In the genomic region with DNA sequence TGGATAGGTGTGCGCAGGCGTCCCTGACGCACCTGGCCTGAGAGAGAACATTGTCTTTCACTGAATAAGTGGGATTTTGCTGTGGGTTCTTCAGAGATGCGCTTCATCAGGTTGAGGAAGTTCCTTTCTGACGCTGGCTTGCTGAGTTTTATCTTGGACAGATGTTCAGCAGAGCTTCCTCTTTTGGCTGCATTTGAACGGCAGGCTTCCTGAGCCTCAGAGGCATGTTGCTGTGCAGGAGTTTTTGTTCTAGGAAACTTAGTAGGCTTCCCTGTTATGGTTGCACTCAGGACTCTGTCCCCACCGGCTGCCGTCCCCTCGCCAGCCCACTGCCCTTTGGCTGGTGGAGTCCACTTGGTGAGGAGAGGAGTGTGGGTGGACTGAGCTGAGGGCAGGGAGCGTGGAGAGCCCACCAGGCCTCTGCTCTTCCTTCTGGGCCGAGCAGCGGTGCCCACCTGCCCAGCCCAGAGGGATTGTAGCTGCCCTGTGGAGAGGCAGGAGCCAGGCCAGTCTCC, we compare ENCODE assay signal across 1 cellular context.
TF ChIP-seq lines count a peak whose summit lies in the region.

No MANE protein-coding gene starts in this region.

TF ChIP-seq in GM12878, 131 proteins besides CTCF, POLR2A, EP300 and RAD21:
- TF ChIP-seq, protein P1, sequence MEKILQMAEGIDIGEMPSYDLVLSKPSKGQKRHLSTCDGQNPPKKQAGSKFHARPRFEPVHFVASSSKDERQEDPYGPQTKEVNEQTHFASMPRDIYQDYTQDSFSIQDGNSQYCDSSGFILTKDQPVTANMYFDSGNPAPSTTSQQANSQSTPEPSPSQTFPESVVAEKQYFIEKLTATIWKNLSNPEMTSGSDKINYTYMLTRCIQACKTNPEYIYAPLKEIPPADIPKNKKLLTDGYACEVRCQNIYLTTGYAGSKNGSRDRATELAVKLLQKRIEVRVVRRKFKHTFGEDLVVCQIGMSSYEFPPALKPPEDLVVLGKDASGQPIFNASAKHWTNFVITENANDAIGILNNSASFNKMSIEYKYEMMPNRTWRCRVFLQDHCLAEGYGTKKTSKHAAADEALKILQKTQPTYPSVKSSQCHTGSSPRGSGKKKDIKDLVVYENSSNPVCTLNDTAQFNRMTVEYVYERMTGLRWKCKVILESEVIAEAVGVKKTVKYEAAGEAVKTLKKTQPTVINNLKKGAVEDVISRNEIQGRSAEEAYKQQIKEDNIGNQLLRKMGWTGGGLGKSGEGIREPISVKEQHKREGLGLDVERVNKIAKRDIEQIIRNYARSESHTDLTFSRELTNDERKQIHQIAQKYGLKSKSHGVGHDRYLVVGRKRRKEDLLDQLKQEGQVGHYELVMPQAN (conservative IDR thresholded peaks at IDR 0.05): no peak
- no peak for TF ChIP-seq JUNB (IDR thresholded peaks at IDR 0.05)
- no peak for TF ChIP-seq TCF3 (IDR thresholded peaks at IDR 0.05; ENCODE audit: borderline replicate concordance, insufficient read depth, low read depth, low read length)
- no peak for TF ChIP-seq MYC (IDR thresholded peaks at IDR 0.05; ENCODE audit: insufficient read depth, insufficient read length, insufficient replicate concordance, low read length, severe bottlenecking)
- TF ChIP-seq, protein P2, sequence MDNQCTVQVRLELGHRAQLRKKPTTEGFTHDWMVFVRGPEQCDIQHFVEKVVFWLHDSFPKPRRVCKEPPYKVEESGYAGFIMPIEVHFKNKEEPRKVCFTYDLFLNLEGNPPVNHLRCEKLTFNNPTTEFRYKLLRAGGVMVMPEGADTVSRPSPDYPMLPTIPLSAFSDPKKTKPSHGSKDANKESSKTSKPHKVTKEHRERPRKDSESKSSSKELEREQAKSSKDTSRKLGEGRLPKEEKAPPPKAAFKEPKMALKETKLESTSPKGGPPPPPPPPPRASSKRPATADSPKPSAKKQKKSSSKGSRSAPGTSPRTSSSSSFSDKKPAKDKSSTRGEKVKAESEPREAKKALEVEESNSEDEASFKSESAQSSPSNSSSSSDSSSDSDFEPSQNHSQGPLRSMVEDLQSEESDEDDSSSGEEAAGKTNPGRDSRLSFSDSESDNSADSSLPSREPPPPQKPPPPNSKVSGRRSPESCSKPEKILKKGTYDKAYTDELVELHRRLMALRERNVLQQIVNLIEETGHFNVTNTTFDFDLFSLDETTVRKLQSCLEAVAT (IDR thresholded peaks at IDR 0.05): no peak
- TF ChIP-seq, protein P3, sequence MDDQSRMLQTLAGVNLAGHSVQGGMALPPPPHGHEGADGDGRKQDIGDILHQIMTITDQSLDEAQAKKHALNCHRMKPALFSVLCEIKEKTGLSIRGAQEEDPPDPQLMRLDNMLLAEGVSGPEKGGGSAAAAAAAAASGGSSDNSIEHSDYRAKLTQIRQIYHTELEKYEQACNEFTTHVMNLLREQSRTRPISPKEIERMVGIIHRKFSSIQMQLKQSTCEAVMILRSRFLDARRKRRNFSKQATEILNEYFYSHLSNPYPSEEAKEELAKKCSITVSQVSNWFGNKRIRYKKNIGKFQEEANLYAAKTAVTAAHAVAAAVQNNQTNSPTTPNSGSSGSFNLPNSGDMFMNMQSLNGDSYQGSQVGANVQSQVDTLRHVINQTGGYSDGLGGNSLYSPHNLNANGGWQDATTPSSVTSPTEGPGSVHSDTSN (IDR thresholded peaks at IDR 0.05; ENCODE audit: insufficient replicate concordance, low read depth, low read length): no peak
- TF ChIP-seq RFX5 (IDR thresholded peaks at IDR 0.05; ENCODE audit: low read depth, low read length): no peak
- TF ChIP-seq EED (IDR thresholded peaks at IDR 0.05; ENCODE audit: low read depth): peak; percentile 65; the same call in 1 of the 2 replicates
- TF ChIP-seq SP1 (IDR thresholded peaks at IDR 0.05; ENCODE audit: low read depth, low read length): no peak
- peak; percentile 64 for TF ChIP-seq IKZF1 (conservative IDR thresholded peaks at IDR 0.05)
- 0 out of 2 replicates have a peak, but pooled peaks have one; percentile 38 for TF ChIP-seq CREB1 (IDR thresholded peaks at IDR 0.05; ENCODE audit: low read depth)
- no peak for TF ChIP-seq MYB (IDR thresholded peaks at IDR 0.05; ENCODE audit: borderline replicate concordance, low read depth, low read length)
- peak; percentile 45; the same call in 1 of the 2 replicates for TF ChIP-seq RUNX3 (IDR thresholded peaks at IDR 0.05; ENCODE audit: low read length)
- peak; percentile 75; the same call in 1 of the 2 replicates for TF ChIP-seq SPI1 (IDR thresholded peaks at IDR 0.05; ENCODE audit: borderline replicate concordance, insufficient read depth, low read depth, low read length)
- TF ChIP-seq CHD2 (IDR thresholded peaks at IDR 0.05; ENCODE audit: borderline replicate concordance, low read depth, low read length): no peak
- TF ChIP-seq IKZF2 (IDR thresholded peaks at IDR 0.05): peak; percentile 54 to 72; a peak in 2 of 4 replicates
TF ChIP-seq in GM12878: peak in this region for 6.
